ENCODE assay signal across 27 cellular contexts in the genomic region with DNA sequence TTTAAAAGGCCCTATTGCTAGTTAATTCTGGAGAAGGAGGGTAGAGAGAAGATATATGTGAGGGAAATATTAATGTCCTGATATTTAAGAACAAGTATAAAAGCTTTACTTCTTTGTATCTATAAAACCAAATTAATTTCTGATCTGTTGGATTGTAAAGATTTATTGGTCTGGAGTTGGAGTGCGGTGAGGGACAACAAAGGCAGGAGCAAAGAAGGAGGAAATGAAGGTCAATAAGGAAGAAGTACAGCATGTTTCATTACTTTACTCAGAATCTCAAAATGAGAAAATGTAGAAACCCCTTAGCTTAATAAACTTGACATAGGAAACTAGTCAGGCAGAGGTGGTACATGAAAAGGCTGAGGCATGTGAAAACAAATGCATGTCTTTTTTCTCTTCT.
"Had no signal": no experiment of that assay in that cellular context is flagged by ENCODE, and none has a peak within 500 bp of the region (broad histone marks: within the 10 kb centered on the region; RNA-seq: fewer than 3 reads in every experiment).

No MANE protein-coding gene starts in this region.

- H3K4me3 ChIP-seq: breast epithelium, gastrocnemius medialis, neural progenitor cell, right lobe of liver, thoracic aorta, upper lobe of left lung had no signal

- H3K4me1 ChIP-seq: breast epithelium, neural progenitor cell, right lobe of liver, upper lobe of left lung had no signal

- DNase-seq: activated CD4-positive, alpha-beta memory T cell treated with anti-CD3 and anti-CD28 coated beads for 36 hours; activated CD4-positive, alpha-beta T cell treated with anti-CD3 and anti-CD28 coated beads, Interleukin-2, amount 10 ng/mL, durations not matched to agents 24 days and 14 days; activated CD4-positive, CD25-positive, alpha-beta regulatory T cell treated with anti-CD3 and anti-CD28 coated beads, Interleukin-2, amount 50 U/mL, for 72 hours; activated CD8-positive, alpha-beta memory T cell treated with anti-CD3 and anti-CD28 coated beads, Interleukin-2, amount 50 U/mL, for 4 hours; activated effector memory CD4-positive, alpha-beta T cell treated with anti-CD3 and anti-CD28 coated beads, Interleukin-2, amount 50 U/mL, for 16 hours; activated naive CD4-positive, alpha-beta T cell treated with anti-CD3 and anti-CD28 coated beads, Interleukin-2, amount 50 U/mL, for 16 hours; activated T-cell treated with anti-CD3 and anti-CD28 coated beads, Interleukin-2, amount 50 U/mL, for 1 hour; amniotic stem cell; central memory CD4-positive, alpha-beta T cell; dermis blood vessel endothelial cell; effector CD4-positive, alpha-beta T cell; erythroblast; gastrocnemius medialis; glutamatergic neuron; islet precursor cell; left ventricle myocardium superior; naive thymus-derived CD4-positive, alpha-beta T cell; occipital lobe; right lobe of liver; stimulated activated CD4-positive, alpha-beta T cell treated with anti-CD3 and anti-CD28 coated beads, Interleukin-4, amount 100 ng/mL, for 24 hours; T-helper 9 cell had no signal

- H3K36me3 ChIP-seq: breast epithelium, right lobe of liver, thoracic aorta, upper lobe of left lung had no signal

- ATAC-seq: gastrocnemius medialis; left ventricle myocardium superior; naive thymus-derived CD4-positive, alpha-beta T cell; right lobe of liver; stimulated activated effector memory CD8-positive, alpha-beta T cell treated with anti-CD3 and anti-CD28 coated beads, Interleukin-12 subunit alpha, Interleukin-12 subunit beta, amount 100 ng/mL, for 72 hours had no signal

- H3K9ac ChIP-seq: neural progenitor cell had no signal

- H3K9me3 ChIP-seq: breast epithelium, gastrocnemius medialis, right lobe of liver, thoracic aorta, upper lobe of left lung had no signal

- H3K27ac ChIP-seq: breast epithelium, gastrocnemius medialis, neural progenitor cell, right lobe of liver, thoracic aorta, upper lobe of left lung had no signal

- FAIRE-seq: TTC549 had no signal

- H3K27me3 ChIP-seq: breast epithelium, gastrocnemius medialis, neural progenitor cell, right lobe of liver, upper lobe of left lung had no signal
